In genomic region chr14:103127356-103127755, GRCh38 we compare ENCODE assay signal across 20 cellular contexts. TPM values are rescaled to one million over a fixed set of nuclear protein-coding genes. Genes with fewer than 3 reads are reported as not detected.
DNase-seq lines count a peak whose midpoint lies in the region; ATAC-seq and TF ChIP-seq lines count a peak whose summit lies in the region.
"Had no signal": no experiment of that assay in that cellular context is flagged by ENCODE, and none has a peak within 500 bp of the region (broad histone marks: within the 10 kb centered on the region; RNA-seq: fewer than 3 reads in every experiment).

No MANE protein-coding gene starts in this region.

- ATAC-seq in gastrocnemius medialis (no peak), HG03108 (IDR thresholded peaks at IDR 0.05; ENCODE audit: unreplicated experiment) (no peak)
- ATAC-seq: stimulated activated naive CD8-positive, alpha-beta T cell treated with anti-CD3 and anti-CD28 coated beads, Interleukin-15, Interleukin-2, amounts not matched to agents 100 U/mL and 50 U/mL, for 24 hours had no signal

- no peaks in the 10 kb centered on the region for H3K9me3 ChIP-seq in adipocyte (ENCODE audit: control insufficient read depth, low read length)
- H3K9me3 ChIP-seq in iPS DF 6.9 (ENCODE audit: control insufficient read depth, insufficient read depth, low read length), result no peaks in the 10 kb centered on the region
- H3K9me3 ChIP-seq in gastrocnemius medialis, result no peaks in the 10 kb centered on the region
- no peaks in the 10 kb centered on the region for H3K9me3 ChIP-seq in tibial artery

- no peak for TF ChIP-seq POLR2A in gastrocnemius medialis (IDR thresholded peaks at IDR 0.05)

- TF ChIP-seq CTCF in Calu3 (IDR thresholded peaks at IDR 0.05; ENCODE audit: unreplicated experiment), result no peak
- TF ChIP-seq CTCF in gastrocnemius medialis (IDR thresholded peaks at IDR 0.05 in 4 of 5, conservative IDR thresholded peaks at IDR 0.05 in 1 of 5), result no peak
- no peak for TF ChIP-seq CTCF in tibial artery (IDR thresholded peaks at IDR 0.05)

- H3K4me3 ChIP-seq in adipocyte (ENCODE audit: low read length) (no peak overlapping the region), iPS DF 6.9 (ENCODE audit: low read length) (0 out of 2 replicates have a peak overlapping the region, but pooled peaks have one; percentile 5), gastrocnemius medialis (no peak overlapping the region), tibial artery (peak overlapping the region in 1 of 2 donors; percentile 47)

- no peak for DNase-seq in Calu3
- DNase-seq in adipocyte (ENCODE audit: low read depth), result no peak
- DNase-seq in iPS DF 6.9 (ENCODE audit: low read depth, low spot score), result no peak
- no peak for DNase-seq in gastrocnemius medialis
- no peak for DNase-seq in NCI-H345 (lab: John Stamatoyannopoulos, UW)
- DNase-seq in tibial artery, result no peak
- no peak for DNase-seq in effector CD8-positive, alpha-beta T cell (lab: John Stamatoyannopoulos, UW)
- DNase-seq: activated CD4-positive, alpha-beta T cell treated with anti-CD3 and anti-CD28 coated beads, Interleukin-2, amount 50 U/mL, for 48 hours; activated naive CD8-positive, alpha-beta T cell treated with anti-CD3 and anti-CD28 coated beads for 36 hours; activated T-cell treated with anti-CD3 and anti-CD28 coated beads, Interleukin-2, amount 50 U/mL, for 48 hours; AML-193; effector CD4-positive, alpha-beta T cell; NCI-H1436 treated with DMSO at 0.1 percent for 48 hours; NCI-H446 treated with DMSO at 0.1 percent for 48 hours; stimulated activated naive CD8-positive, alpha-beta T cell treated with anti-CD3 and anti-CD28 coated beads, Interleukin-15, Interleukin-2, amounts not matched to agents 100 U/mL and 50 U/mL, for 24 hours had no signal

- in situ Hi-C loops in gastrocnemius medialis (cut with MboI; ENCODE audit: low sequenced_read_pairs in 4 of 4), result loop anchor here in 1 of 4 donors (10.0 kb wide), 1 partner anchor 277 kb away; no protein-coding TSS in a partner anchor

- H3K27me3 Mint-ChIP-seq in Calu3 (ENCODE audit: unreplicated experiment), result no peaks in the 10 kb centered on the region

- H3K36me3 Mint-ChIP-seq in Calu3 (ENCODE audit: insufficient read depth, unreplicated experiment), result peaks cover 51% of the 10 kb centered on the region
- H3K36me3 Mint-ChIP-seq: activated naive CD8-positive, alpha-beta T cell treated with anti-CD3 and anti-CD28 coated beads for 36 hours had no signal

- no peaks in the 10 kb centered on the region for H3K27me3 ChIP-seq in adipocyte (replicated peaks; ENCODE audit: control insufficient read depth, insufficient read depth, low read length)
- no peaks in the 10 kb centered on the region; the same call in 1 of the 2 replicates for H3K27me3 ChIP-seq in iPS DF 6.9 (ENCODE audit: control insufficient read depth, insufficient read depth, low read length)
- H3K27me3 ChIP-seq in gastrocnemius medialis, result no peaks in the 10 kb centered on the region
- peaks cover 0 to 82% of the 10 kb centered on the region in 2 donors for H3K27me3 ChIP-seq in tibial artery

- H3K27ac ChIP-seq in iPS DF 6.9 (ENCODE audit: low read length) (no peak overlapping the region), gastrocnemius medialis (peak overlapping the region in 3 of 4 donors; percentile 56 to 61 (median 56)), tibial artery (no peak overlapping the region)

- peak overlapping the region; percentile 29 for H3K9ac ChIP-seq in adipocyte (ENCODE audit: low read length)

- CTCF ChIA-PET in Calu3 (lab: Charles Lee), result no interaction called here

- BruUV-seq in Calu3 (replicated peaks; lab: Mats Ljungman, UMichigan), result no TSS peak

- H3K36me3 ChIP-seq in adipocyte (ENCODE audit: control insufficient read depth, insufficient read depth, low read length, severe bottlenecking) (peaks cover 33% of the 10 kb centered on the region), iPS DF 6.9 (ENCODE audit: control insufficient read depth, insufficient read depth, low read length) (no peaks in the 10 kb centered on the region), gastrocnemius medialis (peaks cover 0 to 8% of the 10 kb centered on the region in 2 donors), tibial artery (peaks cover 0 to 12% (median under 1%) of the 10 kb centered on the region in 3 donors)

- H3K27ac Mint-ChIP-seq in Calu3 (ENCODE audit: unreplicated experiment), result no peak overlapping the region
- H3K27ac Mint-ChIP-seq: activated naive CD8-positive, alpha-beta T cell treated with anti-CD3 and anti-CD28 coated beads for 36 hours had no signal

- no CpG with 5 or more reads among the region's 39 CpGs for WGBS in iPS DF 6.9 (ENCODE audit: insufficient coverage, insufficient read length)

- H3K4me1 ChIP-seq in adipocyte (ENCODE audit: control insufficient read depth, insufficient read depth, low read length), result peaks cover 54% of the 10 kb centered on the region
- H3K4me1 ChIP-seq in iPS DF 6.9 (ENCODE audit: control insufficient read depth, insufficient read depth, low read length), result peaks cover 5% of the 10 kb centered on the region; the same call in 1 of the 2 replicates
- H3K4me1 ChIP-seq in gastrocnemius medialis, result peaks cover 45 to 49% of the 10 kb centered on the region in 2 donors
- peaks cover 0 to 83% (median 31%) of the 10 kb centered on the region in 4 donors for H3K4me1 ChIP-seq in tibial artery

- intact Hi-C loops in Calu3 (cut with micrococcal nuclease; ENCODE audit: unreplicated experiment), result no loop called here
- intact Hi-C loops in gastrocnemius medialis (cut with DNase I; ENCODE audit: low total_unique reads), result loop anchor here (2.0 to 5.0 kb wide), 2 partner anchors 23 to 50 kb away; no protein-coding TSS in a partner anchor
- intact Hi-C loops in tibial artery (cut with DNase I; ENCODE audit: low total_unique reads), result no loop called here

- peak overlapping the region; percentile 24 for H3K4me3 Mint-ChIP-seq in Calu3 (ENCODE audit: low read depth, unreplicated experiment)
- H3K4me3 Mint-ChIP-seq: activated naive CD8-positive, alpha-beta T cell treated with anti-CD3 and anti-CD28 coated beads for 36 hours had no signal

- peaks cover 42% of the 10 kb centered on the region for H3K4me1 Mint-ChIP-seq in Calu3 (ENCODE audit: low read depth, unreplicated experiment)
- H3K4me1 Mint-ChIP-seq: activated naive CD8-positive, alpha-beta T cell treated with anti-CD3 and anti-CD28 coated beads for 36 hours had no signal

- no peaks in the 10 kb centered on the region for H3K9me3 Mint-ChIP-seq in Calu3 (ENCODE audit: low read depth, unreplicated experiment)
- H3K9me3 Mint-ChIP-seq: activated naive CD8-positive, alpha-beta T cell treated with anti-CD3 and anti-CD28 coated beads for 36 hours had no signal

RNA-seq across cellular contexts. Expression of gene TNFAIP2, which starts 4.1 kb away (rescaled TPM):
- total RNA-seq in Calu3 (2022) (113 and 195 TPM in 2 replicates), gastrocnemius medialis (10 to 100 TPM; 14.8 to 72.9 (median 22.3) TPM)
- total RNA-seq: SK-MEL-5 had no signal

RNA-seq across cellular contexts. Expression of gene EXOC3L4, which starts 32.8 kb away (rescaled TPM):
- 10.9 and 13.5 TPM in 2 replicates for total RNA-seq in Calu3 (2022)
- total RNA-seq in gastrocnemius medialis, result 1 to 10 TPM in 1 of 4 donors, under 1 TPM in 1, not detected in 2; 0.35 to 2.4 TPM
- total RNA-seq: activated naive CD8-positive, alpha-beta T cell treated with anti-CD3 and anti-CD28 coated beads for 36 hours; H4; pulmonary artery endothelial cell; SK-MEL-5 had no signal

RNA-seq across cellular contexts. Expression of gene LBHD2, which starts 43.3 kb away (rescaled TPM):
- not detected in 2 replicates for total RNA-seq in Calu3 (2022)
- not detected for total RNA-seq in gastrocnemius medialis
- total RNA-seq: activated naive CD8-positive, alpha-beta T cell treated with anti-CD3 and anti-CD28 coated beads for 36 hours; H4; left ventricle myocardium superior; pulmonary artery endothelial cell; SK-MEL-5 had no signal

Comparison
In these comparisons a context has a peak if more than half of its experiments do, and no peak if none do; other contexts are left out.
1. H3K27ac ChIP-seq: peak in gastrocnemius medialis (3 of 4); none in iPS DF 6.9 (single experiment) and tibial artery (0 of 2).